In the genomic region with DNA sequence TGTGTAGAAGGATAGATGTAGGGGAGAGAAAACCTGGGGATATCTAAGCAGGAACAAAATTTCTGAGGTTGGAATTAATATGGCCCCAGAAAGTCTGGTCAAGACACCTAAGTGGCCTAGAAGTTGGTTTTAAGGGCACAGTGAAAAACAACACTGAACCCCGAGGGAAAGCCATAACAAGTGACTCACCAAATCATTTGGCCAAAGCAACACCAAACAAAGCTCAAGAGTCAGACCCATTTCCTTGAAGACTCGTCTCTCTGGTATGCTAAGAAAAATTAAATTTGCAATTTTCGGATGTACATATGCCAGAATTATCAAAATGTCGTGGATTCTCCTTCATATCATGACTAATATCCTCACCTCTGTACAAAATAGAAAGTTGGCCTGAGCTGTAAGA, we compare ENCODE assay signal across 1 cellular context.
TF ChIP-seq lines count a peak whose summit lies in the region.

No MANE protein-coding gene starts in this region.

TF ChIP-seq in WTC11, 78 proteins besides CTCF, POLR2A, EP300 and RAD21 (continued from another document):
- TF ChIP-seq, protein P1, sequence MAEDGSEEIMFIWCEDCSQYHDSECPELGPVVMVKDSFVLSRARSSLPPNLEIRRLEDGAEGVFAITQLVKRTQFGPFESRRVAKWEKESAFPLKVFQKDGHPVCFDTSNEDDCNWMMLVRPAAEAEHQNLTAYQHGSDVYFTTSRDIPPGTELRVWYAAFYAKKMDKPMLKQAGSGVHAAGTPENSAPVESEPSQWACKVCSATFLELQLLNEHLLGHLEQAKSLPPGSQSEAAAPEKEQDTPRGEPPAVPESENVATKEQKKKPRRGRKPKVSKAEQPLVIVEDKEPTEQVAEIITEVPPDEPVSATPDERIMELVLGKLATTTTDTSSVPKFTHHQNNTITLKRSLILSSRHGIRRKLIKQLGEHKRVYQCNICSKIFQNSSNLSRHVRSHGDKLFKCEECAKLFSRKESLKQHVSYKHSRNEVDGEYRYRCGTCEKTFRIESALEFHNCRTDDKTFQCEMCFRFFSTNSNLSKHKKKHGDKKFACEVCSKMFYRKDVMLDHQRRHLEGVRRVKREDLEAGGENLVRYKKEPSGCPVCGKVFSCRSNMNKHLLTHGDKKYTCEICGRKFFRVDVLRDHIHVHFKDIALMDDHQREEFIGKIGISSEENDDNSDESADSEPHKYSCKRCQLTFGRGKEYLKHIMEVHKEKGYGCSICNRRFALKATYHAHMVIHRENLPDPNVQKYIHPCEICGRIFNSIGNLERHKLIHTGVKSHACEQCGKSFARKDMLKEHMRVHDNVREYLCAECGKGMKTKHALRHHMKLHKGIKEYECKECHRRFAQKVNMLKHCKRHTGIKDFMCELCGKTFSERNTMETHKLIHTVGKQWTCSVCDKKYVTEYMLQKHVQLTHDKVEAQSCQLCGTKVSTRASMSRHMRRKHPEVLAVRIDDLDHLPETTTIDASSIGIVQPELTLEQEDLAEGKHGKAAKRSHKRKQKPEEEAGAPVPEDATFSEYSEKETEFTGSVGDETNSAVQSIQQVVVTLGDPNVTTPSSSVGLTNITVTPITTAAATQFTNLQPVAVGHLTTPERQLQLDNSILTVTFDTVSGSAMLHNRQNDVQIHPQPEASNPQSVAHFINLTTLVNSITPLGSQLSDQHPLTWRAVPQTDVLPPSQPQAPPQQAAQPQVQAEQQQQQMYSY (CRISPR knock-in tag; IDR thresholded peaks at IDR 0.05), result no peak
- TF ChIP-seq, protein P2, sequence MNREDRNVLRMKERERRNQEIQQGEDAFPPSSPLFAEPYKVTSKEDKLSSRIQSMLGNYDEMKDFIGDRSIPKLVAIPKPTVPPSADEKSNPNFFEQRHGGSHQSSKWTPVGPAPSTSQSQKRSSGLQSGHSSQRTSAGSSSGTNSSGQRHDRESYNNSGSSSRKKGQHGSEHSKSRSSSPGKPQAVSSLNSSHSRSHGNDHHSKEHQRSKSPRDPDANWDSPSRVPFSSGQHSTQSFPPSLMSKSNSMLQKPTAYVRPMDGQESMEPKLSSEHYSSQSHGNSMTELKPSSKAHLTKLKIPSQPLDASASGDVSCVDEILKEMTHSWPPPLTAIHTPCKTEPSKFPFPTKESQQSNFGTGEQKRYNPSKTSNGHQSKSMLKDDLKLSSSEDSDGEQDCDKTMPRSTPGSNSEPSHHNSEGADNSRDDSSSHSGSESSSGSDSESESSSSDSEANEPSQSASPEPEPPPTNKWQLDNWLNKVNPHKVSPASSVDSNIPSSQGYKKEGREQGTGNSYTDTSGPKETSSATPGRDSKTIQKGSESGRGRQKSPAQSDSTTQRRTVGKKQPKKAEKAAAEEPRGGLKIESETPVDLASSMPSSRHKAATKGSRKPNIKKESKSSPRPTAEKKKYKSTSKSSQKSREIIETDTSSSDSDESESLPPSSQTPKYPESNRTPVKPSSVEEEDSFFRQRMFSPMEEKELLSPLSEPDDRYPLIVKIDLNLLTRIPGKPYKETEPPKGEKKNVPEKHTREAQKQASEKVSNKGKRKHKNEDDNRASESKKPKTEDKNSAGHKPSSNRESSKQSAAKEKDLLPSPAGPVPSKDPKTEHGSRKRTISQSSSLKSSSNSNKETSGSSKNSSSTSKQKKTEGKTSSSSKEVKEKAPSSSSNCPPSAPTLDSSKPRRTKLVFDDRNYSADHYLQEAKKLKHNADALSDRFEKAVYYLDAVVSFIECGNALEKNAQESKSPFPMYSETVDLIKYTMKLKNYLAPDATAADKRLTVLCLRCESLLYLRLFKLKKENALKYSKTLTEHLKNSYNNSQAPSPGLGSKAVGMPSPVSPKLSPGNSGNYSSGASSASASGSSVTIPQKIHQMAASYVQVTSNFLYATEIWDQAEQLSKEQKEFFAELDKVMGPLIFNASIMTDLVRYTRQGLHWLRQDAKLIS (CRISPR knock-in tag; IDR thresholded peaks at IDR 0.05; ENCODE audit: borderline replicate concordance), result no peak
- no peak for TF ChIP-seq NFATC4 (CRISPR knock-in tag; IDR thresholded peaks at IDR 0.05)
- TF ChIP-seq, protein P3, sequence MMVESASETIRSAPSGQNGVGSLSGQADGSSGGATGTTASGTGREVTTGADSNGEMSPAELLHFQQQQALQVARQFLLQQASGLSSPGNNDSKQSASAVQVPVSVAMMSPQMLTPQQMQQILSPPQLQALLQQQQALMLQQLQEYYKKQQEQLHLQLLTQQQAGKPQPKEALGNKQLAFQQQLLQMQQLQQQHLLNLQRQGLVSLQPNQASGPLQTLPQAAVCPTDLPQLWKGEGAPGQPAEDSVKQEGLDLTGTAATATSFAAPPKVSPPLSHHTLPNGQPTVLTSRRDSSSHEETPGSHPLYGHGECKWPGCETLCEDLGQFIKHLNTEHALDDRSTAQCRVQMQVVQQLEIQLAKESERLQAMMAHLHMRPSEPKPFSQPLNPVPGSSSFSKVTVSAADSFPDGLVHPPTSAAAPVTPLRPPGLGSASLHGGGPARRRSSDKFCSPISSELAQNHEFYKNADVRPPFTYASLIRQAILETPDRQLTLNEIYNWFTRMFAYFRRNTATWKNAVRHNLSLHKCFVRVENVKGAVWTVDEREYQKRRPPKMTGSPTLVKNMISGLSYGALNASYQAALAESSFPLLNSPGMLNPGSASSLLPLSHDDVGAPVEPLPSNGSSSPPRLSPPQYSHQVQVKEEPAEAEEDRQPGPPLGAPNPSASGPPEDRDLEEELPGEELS (CRISPR knock-in tag; IDR thresholded peaks at IDR 0.05), result no peak
- TF ChIP-seq, protein P4, sequence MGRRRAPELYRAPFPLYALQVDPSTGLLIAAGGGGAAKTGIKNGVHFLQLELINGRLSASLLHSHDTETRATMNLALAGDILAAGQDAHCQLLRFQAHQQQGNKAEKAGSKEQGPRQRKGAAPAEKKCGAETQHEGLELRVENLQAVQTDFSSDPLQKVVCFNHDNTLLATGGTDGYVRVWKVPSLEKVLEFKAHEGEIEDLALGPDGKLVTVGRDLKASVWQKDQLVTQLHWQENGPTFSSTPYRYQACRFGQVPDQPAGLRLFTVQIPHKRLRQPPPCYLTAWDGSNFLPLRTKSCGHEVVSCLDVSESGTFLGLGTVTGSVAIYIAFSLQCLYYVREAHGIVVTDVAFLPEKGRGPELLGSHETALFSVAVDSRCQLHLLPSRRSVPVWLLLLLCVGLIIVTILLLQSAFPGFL (CRISPR knock-in tag; IDR thresholded peaks at IDR 0.05; ENCODE audit: borderline replicate concordance), result no peak
- TF ChIP-seq, protein P5, sequence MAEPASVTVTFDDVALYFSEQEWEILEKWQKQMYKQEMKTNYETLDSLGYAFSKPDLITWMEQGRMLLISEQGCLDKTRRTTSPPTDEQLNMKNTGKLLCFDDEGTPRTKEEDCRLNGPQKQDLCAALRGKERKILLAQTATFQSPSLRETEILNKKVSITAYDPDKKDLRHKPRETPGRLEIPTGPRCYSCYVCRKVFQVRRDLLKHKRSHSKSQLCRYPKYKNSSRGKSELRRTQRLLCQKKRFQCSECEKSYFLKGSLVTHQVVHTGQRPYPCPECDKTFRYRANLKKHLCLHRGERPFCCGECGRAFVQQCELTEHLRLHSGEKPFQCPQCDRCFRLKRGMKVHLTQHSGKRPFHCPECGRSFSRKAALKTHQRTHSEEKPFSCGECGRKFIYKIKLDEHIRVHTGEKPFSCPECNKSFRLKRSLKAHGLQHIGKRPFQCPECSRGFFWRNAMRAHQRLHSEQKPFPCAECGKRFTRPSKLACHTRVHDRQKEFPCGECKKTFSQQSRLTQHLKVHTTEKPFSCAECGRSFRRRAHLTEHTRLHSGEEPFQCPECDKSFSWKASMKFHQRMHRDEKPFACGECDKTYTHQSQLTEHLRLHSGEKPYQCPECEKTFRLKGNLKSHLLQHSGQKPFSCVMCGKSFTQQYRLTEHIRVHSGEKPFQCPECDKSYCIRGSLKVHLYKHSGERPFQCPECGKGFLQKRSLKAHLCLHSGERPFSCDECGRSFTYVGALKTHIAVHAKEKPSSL (CRISPR knock-in tag; conservative IDR thresholded peaks at IDR 0.05), result no peak
- no peak for TF ChIP-seq ZBTB21 (CRISPR knock-in tag; IDR thresholded peaks at IDR 0.05; ENCODE audit: borderline replicate concordance)
- TF ChIP-seq ESRRA (CRISPR knock-in tag; IDR thresholded peaks at IDR 0.05; ENCODE audit: borderline replicate concordance), result no peak
- no peak for TF ChIP-seq ZNF219 (CRISPR knock-in tag; IDR thresholded peaks at IDR 0.05; ENCODE audit: borderline replicate concordance)
- TF ChIP-seq CREB1 (CRISPR knock-in tag; IDR thresholded peaks at IDR 0.05), result no peak
- no peak for TF ChIP-seq OVOL2 (CRISPR knock-in tag; IDR thresholded peaks at IDR 0.05; ENCODE audit: borderline replicate concordance)
- no peak for TF ChIP-seq PRRX2 (CRISPR knock-in tag; IDR thresholded peaks at IDR 0.05)
